ENCODE assay signal across 14 cellular contexts in genomic region chr4:76584235-76585152, GRCh38.
DNase-seq lines count a peak whose midpoint lies in the region; ATAC-seq, FAIRE-seq and TF ChIP-seq lines count a peak whose summit lies in the region.
"Had no signal": no experiment of that assay in that cellular context is flagged by ENCODE, and none has a peak within 500 bp of the region (broad histone marks: within the 10 kb centered on the region; RNA-seq: fewer than 3 reads in every experiment).

No MANE protein-coding gene starts in this region.

- no peak for ATAC-seq in HG03025 (IDR thresholded peaks at IDR 0.05; ENCODE audit: low FRiP score, unreplicated experiment)

- H3K36me3 ChIP-seq in bronchial epithelial cell (ENCODE audit: control insufficient read depth, insufficient read depth, low read length) (no peaks in the 10 kb centered on the region), muscle layer of colon (ENCODE audit: insufficient read depth, low read length) (no peaks in the 10 kb centered on the region), transverse colon (no peaks in the 10 kb centered on the region)

- H3K4me3 ChIP-seq in bronchial epithelial cell (ENCODE audit: low read depth, low read length), result no peak overlapping the region
- H3K4me3 ChIP-seq in muscle layer of colon (ENCODE audit: low read depth in 1 of 2, low read length in 2 of 2), result no peak overlapping the region
- no peak overlapping the region for H3K4me3 ChIP-seq in transverse colon

- no peak for TF ChIP-seq CTCF in bronchial epithelial cell (IDR thresholded peaks at IDR 0.05; ENCODE audit: insufficient read depth, low read length, severe bottlenecking)
- no peak for TF ChIP-seq CTCF in transverse colon (IDR thresholded peaks at IDR 0.05)

- H3K9me3 ChIP-seq in muscle layer of colon (ENCODE audit: low read length), result no peaks in the 10 kb centered on the region
- H3K9me3 ChIP-seq in transverse colon, result no peaks in the 10 kb centered on the region

- intact Hi-C loops in transverse colon (cut with DNase I; ENCODE audit: low total_unique reads), result no loop called here

- TF ChIP-seq EP300 in transverse colon (IDR thresholded peaks at IDR 0.05; ENCODE audit: low read depth), result no peak

- H3K27ac ChIP-seq in muscle layer of colon (ENCODE audit: low read depth, low read length) (peak overlapping the region; percentile 52), transverse colon (peak overlapping the region; percentile 74 to 86 (median 84))

- H3K27me3 ChIP-seq in bronchial epithelial cell (ENCODE audit: control insufficient read depth, insufficient read depth, low read length), result no peaks in the 10 kb centered on the region
- H3K27me3 ChIP-seq in muscle layer of colon (ENCODE audit: control insufficient read depth in 1 of 2, insufficient read depth in 2 of 2, low read length in 2 of 2), result no peaks in the 10 kb centered on the region
- no peaks in the 10 kb centered on the region for H3K27me3 ChIP-seq in transverse colon

- in situ Hi-C loops in transverse colon (cut with MboI; ENCODE audit: low pct_ligation_motif_present in 1 of 4, low pct_unique_long_range_greater_than_20kb in 1 of 4, low sequenced_read_pairs in 3 of 4), result no loop called here

- FAIRE-seq in bronchial epithelial cell (lab: Jason Lieb, UNC) (peak; percentile 47), H54 (lab: Jason Lieb, UNC) (no peak)
- FAIRE-seq: GM12892 had no signal

- DNase-seq in DMS53 (lab: John Stamatoyannopoulos, UW) (peak; percentile 58), DMS53 treated with DMSO at 0.1 percent for 48 hours (lab: John Stamatoyannopoulos, UW; ENCODE audit: unreplicated experiment) (no peak), bronchial epithelial cell (ENCODE audit: low read depth) (no peak), transverse colon (no peak), NCI-H187 (lab: John Stamatoyannopoulos, UW) (no peak), H54 (ENCODE audit: insufficient read length, low spot score) (no peak)
- DNase-seq: activated CD4-positive, alpha-beta T cell treated with anti-CD3 and anti-CD28 coated beads, Interleukin-2, amount 50 U/mL, for 48 hours; amniotic stem cell; dermis blood vessel endothelial cell; mammary epithelial cell; SIG-M5 had no signal

- H3K4me1 ChIP-seq in muscle layer of colon (ENCODE audit: insufficient read depth, low read length), result peaks cover 20% of the 10 kb centered on the region
- peaks cover 7 to 59% (median 31%) of the 10 kb centered on the region in 4 donors for H3K4me1 ChIP-seq in transverse colon

- H3K9ac ChIP-seq in muscle layer of colon (ENCODE audit: low read length), result no peak overlapping the region

- 68 to 78% methylated on average over 6 to 9 of the region's 9 CpGs for WGBS in transverse colon (ENCODE audit: low coverage in 1 of 2), 2 donors

- TF ChIP-seq POLR2A in transverse colon (IDR thresholded peaks at IDR 0.05) (no peak), H54 (IDR thresholded peaks at IDR 0.05; ENCODE audit: low read depth, low read length) (no peak)
